ENCODE assay signal across 8 cellular contexts in the genomic region with DNA sequence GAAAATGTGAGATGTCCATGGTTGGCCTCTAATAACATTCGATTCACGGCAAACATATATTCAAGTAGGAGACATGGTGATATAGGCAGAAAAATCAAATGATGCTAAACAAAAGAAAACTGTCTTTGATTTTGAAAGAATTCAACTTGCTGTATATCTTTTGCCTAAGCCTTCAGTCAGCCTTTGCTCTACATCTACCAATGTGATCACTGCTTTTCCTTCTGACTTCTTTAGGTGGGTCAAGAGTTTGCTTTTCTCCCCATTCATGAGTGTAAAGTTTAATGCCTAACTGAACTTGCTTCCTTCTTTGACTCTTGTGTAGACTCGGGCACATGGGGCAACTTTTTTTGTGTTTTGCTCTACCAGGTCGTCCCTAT. TPM values are rescaled to one million over a fixed set of nuclear protein-coding genes. Genes with fewer than 3 reads are reported as not detected.
A peak's percentile ranks its signal among the peaks of the same experiment; 100 is the strongest.
DNase-seq lines count a peak whose midpoint lies in the region; ATAC-seq and TF ChIP-seq lines count a peak whose summit lies in the region.
"Had no signal": no experiment of that assay in that cellular context is flagged by ENCODE, and none has a peak within 500 bp of the region (broad histone marks: within the 10 kb centered on the region; RNA-seq: fewer than 3 reads in every experiment).

No MANE protein-coding gene starts in this region.

- peaks cover under 1% of the 10 kb centered on the region for H3K4me1 Mint-ChIP-seq in nephron progenitor cell

- BruUV-seq in OCI-LY7 (replicated peaks; lab: Mats Ljungman, UMichigan), result no TSS peak

- H3K9me3 Mint-ChIP-seq in nephron progenitor cell, result no peaks in the 10 kb centered on the region
- H3K9me3 Mint-ChIP-seq: brain had no signal

- H3K27me3 ChIP-seq in left ventricle myocardium inferior (ENCODE audit: low read depth), result no peaks in the 10 kb centered on the region

- no peak for TF ChIP-seq CTCF in OCI-LY7 (conservative IDR thresholded peaks at IDR 0.05; ENCODE audit: low read length)
- TF ChIP-seq CTCF in left ventricle myocardium inferior (IDR thresholded peaks at IDR 0.05; ENCODE audit: borderline replicate concordance), result no peak
- TF ChIP-seq CTCF in nephron progenitor cell (IDR thresholded peaks at IDR 0.05), result no peak

- POLR2A ChIA-PET in OCI-LY7 (lab: Charles Lee), result interaction anchor here (0.6 to 2.1 kb wide), 17 partner anchors 8 to 1981 kb away, joined by 3 to 10 read pairs (median 4); no protein-coding TSS in a partner anchor

- no peak for DNase-seq in OCI-LY7 (ENCODE audit: low spot score)
- no peak for DNase-seq in left ventricle myocardium inferior
- no peak for DNase-seq in substantia nigra (lab: John Stamatoyannopoulos, UW)
- DNase-seq in superior temporal gyrus (ENCODE audit: extremely low spot score), result no peak
- DNase-seq in mesenteric fat pad (ENCODE audit: low spot score), result no peak
- DNase-seq in nephron progenitor cell, result no peak

- peaks cover 28% of the 10 kb centered on the region for H3K36me3 Mint-ChIP-seq in nephron progenitor cell (ENCODE audit: low read depth)

- H3K27ac ChIP-seq in OCI-LY7 (ENCODE audit: low read depth, low read length, poor library complexity, severe bottlenecking) (peak overlapping the region; percentile 58), left ventricle myocardium inferior (replicated peaks) (peak overlapping the region; percentile 83), substantia nigra (ENCODE audit: low read depth, low read length, poor library complexity, severe bottlenecking) (peak overlapping the region; percentile 86)

- H3K4me1 ChIP-seq in OCI-LY7 (ENCODE audit: insufficient read depth, low read length, poor library complexity, severe bottlenecking) (peaks cover 37% of the 10 kb centered on the region), left ventricle myocardium inferior (peaks cover 36% of the 10 kb centered on the region)

- H3K4me3 Mint-ChIP-seq in nephron progenitor cell, result no peak overlapping the region

- peaks cover 29% of the 10 kb centered on the region; the same call in 1 of the 2 replicates for H3K79me2 ChIP-seq in OCI-LY7 (ENCODE audit: insufficient read depth, low read depth, low read length)

- peaks cover 5% of the 10 kb centered on the region for H3K27me3 Mint-ChIP-seq in nephron progenitor cell (ENCODE audit: low read depth, poor library complexity)

- H3K27ac Mint-ChIP-seq in nephron progenitor cell, result no peak overlapping the region

- peaks cover 25% of the 10 kb centered on the region for H3K36me3 ChIP-seq in OCI-LY7 (ENCODE audit: insufficient read depth, low read length)
- H3K36me3 ChIP-seq in left ventricle myocardium inferior, result peaks cover 29% of the 10 kb centered on the region

- intact Hi-C loops in OCI-LY7 (cut with micrococcal nuclease; ENCODE audit: unreplicated experiment) (loop anchor here (2.0 kb wide), 1 partner anchor 189 kb away; a partner anchor contains a TSS), left ventricle myocardium inferior (cut with micrococcal nuclease) (no loop called here)

- H3K9me3 ChIP-seq in OCI-LY7 (ENCODE audit: low read length), result peaks cover 5% of the 10 kb centered on the region; the same call in 1 of the 2 replicates
- no peaks in the 10 kb centered on the region for H3K9me3 ChIP-seq in left ventricle myocardium inferior (replicated peaks)

- ATAC-seq in GM21528 (IDR thresholded peaks at IDR 0.05; ENCODE audit: low FRiP score, unreplicated experiment), result peak; percentile 7

- CTCF ChIA-PET in OCI-LY7 (lab: Charles Lee; ENCODE audit: unreplicated experiment), result interaction anchor here (0.6 to 1.0 kb wide), 3 partner anchors 11 to 34 kb away, joined by 3 to 6 read pairs (median 4); no protein-coding TSS in a partner anchor

- no peaks in the 10 kb centered on the region for H3K9me2 ChIP-seq in OCI-LY7 (ENCODE audit: insufficient read depth, low read length)

- H4K20me1 ChIP-seq in OCI-LY7 (ENCODE audit: insufficient read depth, low read length), result no peaks in the 10 kb centered on the region

- peak overlapping the region; percentile 99 for H2AFZ ChIP-seq in OCI-LY7 (ENCODE audit: low read length)

- peak overlapping the region; percentile 61 for H3K4me2 ChIP-seq in OCI-LY7 (ENCODE audit: low read length)

- H3K4me3 ChIP-seq in OCI-LY7 (ENCODE audit: low read depth, low read length, poor library complexity, severe bottlenecking), result peak overlapping the region; percentile 84
- H3K4me3 ChIP-seq in left ventricle myocardium inferior, result peak overlapping the region; percentile 86

RNA-seq across cellular contexts. Expression of a gene that starts 0.4 kb away (rescaled TPM):
- total RNA-seq in OCI-LY7 (2014; rRNA removed; shearing (Covaris generic)), result 9.1 and 10.6 TPM in 2 replicates
- total RNA-seq in OCI-LY7 (2022) (44.6 and 46.2 TPM in 2 replicates), left ventricle myocardium inferior (53.4 TPM), mesenteric fat pad (29.2 TPM)

RNA-seq across cellular contexts. Expression of a gene that starts 5.7 kb away (rescaled TPM):
- total RNA-seq in OCI-LY7 (2014; rRNA removed; shearing (Covaris generic)), result 288 and 374 TPM in 2 replicates
- total RNA-seq in OCI-LY7 (2022) (209 TPM in 2 replicates), left ventricle myocardium inferior (430 TPM), mesenteric fat pad (123 TPM)

RNA-seq across cellular contexts. Expression of a gene that starts 15.7 kb away (rescaled TPM):
- total RNA-seq in OCI-LY7 (2014; rRNA removed; shearing (Covaris generic)), result 12.5 and 16.4 TPM in 2 replicates
- total RNA-seq in OCI-LY7 (2022), result 21.3 and 26.0 TPM in 2 replicates
- 8.8 TPM for total RNA-seq in left ventricle myocardium inferior
- total RNA-seq in mesenteric fat pad, result 9.8 TPM
